In genomic region chr3:136114421-136114820, GRCh38 we compare ENCODE assay signal across 16 cellular contexts.
"Had no signal": no experiment of that assay in that cellular context is flagged by ENCODE, and none has a peak within 500 bp of the region (broad histone marks: within the 10 kb centered on the region; RNA-seq: fewer than 3 reads in every experiment).

No MANE protein-coding gene starts in this region.

- ATAC-seq: gastroesophageal sphincter; left ventricle myocardium superior; stimulated activated naive CD8-positive, alpha-beta T cell treated with anti-CD3 and anti-CD28 coated beads, Interleukin-15, amount 100 ng/mL, for 72 hours had no signal

- H3K4me1 ChIP-seq: gastroesophageal sphincter, parathyroid adenoma, testis, vagina had no signal

- H3K27ac ChIP-seq: coronary artery, gastroesophageal sphincter, parathyroid adenoma, testis, vagina had no signal

- H3K27me3 ChIP-seq: gastroesophageal sphincter, testis, vagina had no signal

- H3K9me3 ChIP-seq: gastroesophageal sphincter, testis, vagina had no signal

- DNase-seq: activated CD4-positive, alpha-beta memory T cell treated with anti-CD3 and anti-CD28 coated beads for 36 hours; activated CD4-positive, CD25-positive, alpha-beta regulatory T cell treated with anti-CD3 and anti-CD28 coated beads, Interleukin-2, amount 50 U/mL, for 72 hours; activated gamma-delta T cell; activated T-cell treated with anti-CD3 and anti-CD28 coated beads, Interleukin-2, amount 50 U/mL, for 48 hours; anterior cingulate cortex; caudate nucleus; effector CD4-positive, alpha-beta T cell; kidney; left ventricle myocardium superior; stimulated activated CD4-positive, alpha-beta T cell treated with anti-CD3 and anti-CD28 coated beads, Interleukin-4, amount 100 ng/mL, for 4 hours; stimulated activated naive CD8-positive, alpha-beta T cell treated with anti-CD3 and anti-CD28 coated beads, Interleukin-15, amount 100 ng/mL, for 72 hours; testis had no signal

- H3K4me3 ChIP-seq: coronary artery, gastroesophageal sphincter, testis, vagina had no signal
